13 cellular contexts compared by ENCODE assay signal in genomic region chr3:32436816-32437189, GRCh38. TPM values are rescaled to one million over a fixed set of nuclear protein-coding genes. Genes with fewer than 3 reads are reported as not detected.
A peak's percentile ranks its signal among the peaks of the same experiment; 100 is the strongest.
DNase-seq lines count a peak whose midpoint lies in the region; ATAC-seq and TF ChIP-seq lines count a peak whose summit lies in the region.
"Had no signal": no experiment of that assay in that cellular context is flagged by ENCODE, and none has a peak within 500 bp of the region (broad histone marks: within the 10 kb centered on the region; RNA-seq: fewer than 3 reads in every experiment).

No MANE protein-coding gene starts in this region.

- no peak overlapping the region for H3K27ac ChIP-seq in body of pancreas
- H3K27ac ChIP-seq: upper lobe of left lung had no signal

- TF ChIP-seq POLR2A in body of pancreas (IDR thresholded peaks at IDR 0.05), result no peak

- no peak for TF ChIP-seq CTCF in body of pancreas (IDR thresholded peaks at IDR 0.05)

- peak; percentile 20 for ATAC-seq in GM18858 (IDR thresholded peaks at IDR 0.05; ENCODE audit: unreplicated experiment)
- peak; percentile 34 for ATAC-seq in GM21576 (IDR thresholded peaks at IDR 0.05; ENCODE audit: unreplicated experiment)
- ATAC-seq in HG03354 (IDR thresholded peaks at IDR 0.05; ENCODE audit: poor library complexity, severe bottlenecking, unreplicated experiment), result peak; percentile 38
- ATAC-seq in central memory CD8-positive, alpha-beta T cell (replicated peaks; ENCODE audit: extremely low read depth, poor library complexity, severe bottlenecking), result no peak
- ATAC-seq in HG03565 (IDR thresholded peaks at IDR 0.05; ENCODE audit: unreplicated experiment), result no peak
- ATAC-seq in body of pancreas, result no peak

- WGBS in body of pancreas, 2 donors, result 86 to 92% methylated on average over 3 to 4 of the region's 4 CpGs

- intact Hi-C loops in cardiac septum (cut with DNase I) (no loop called here), body of pancreas (cut with DNase I) (no loop called here)

- no peaks in the 10 kb centered on the region for H3K36me3 ChIP-seq in body of pancreas (replicated peaks in 1 of 2; ENCODE audit: insufficient read depth in 1 of 2, low read depth in 2 of 2)
- H3K36me3 ChIP-seq: upper lobe of left lung had no signal

- H3K27me3 ChIP-seq in body of pancreas, result no peaks in the 10 kb centered on the region
- H3K27me3 ChIP-seq: upper lobe of left lung had no signal

- H3K4me1 Mint-ChIP-seq in central memory CD8-positive, alpha-beta T cell, result peaks cover 63% of the 10 kb centered on the region

- H3K36me3 Mint-ChIP-seq in central memory CD8-positive, alpha-beta T cell (ENCODE audit: insufficient read depth), result peaks cover 13% of the 10 kb centered on the region

- no peaks in the 10 kb centered on the region for H3K9me3 Mint-ChIP-seq in central memory CD8-positive, alpha-beta T cell

- H3K27me3 Mint-ChIP-seq in central memory CD8-positive, alpha-beta T cell, result no peaks in the 10 kb centered on the region

- peak overlapping the region; percentile 99 for H3K27ac Mint-ChIP-seq in central memory CD8-positive, alpha-beta T cell (ENCODE audit: low read depth)

- H3K4me1 ChIP-seq in body of pancreas, result peaks cover 3% of the 10 kb centered on the region

- H3K4me3 ChIP-seq in body of pancreas, result no peak overlapping the region
- H3K4me3 ChIP-seq: upper lobe of left lung had no signal

- H3K4me3 Mint-ChIP-seq in central memory CD8-positive, alpha-beta T cell, result no peak overlapping the region

- DNase-seq in central memory CD8-positive, alpha-beta T cell (ENCODE audit: low spot score in 2 of 2), result peak in 1 of 2 donors; percentile 3
- DNase-seq in cardiac septum (ENCODE audit: low spot score), result no peak
- DNase-seq in GM19240 (ENCODE audit: insufficient read length, low spot score), result no peak
- DNase-seq in body of pancreas, result no peak
- DNase-seq: hippocampal formation, mesenchymal stem cell, NCI-H446, Right ventricle myocardium superior, upper lobe of left lung had no signal

- no peaks in the 10 kb centered on the region for H3K9me3 ChIP-seq in body of pancreas
- H3K9me3 ChIP-seq: upper lobe of left lung had no signal

RNA-seq across cellular contexts. Expression of gene CMTM7, which starts 45.1 kb away (rescaled TPM):
- total RNA-seq in cardiac septum, result 4.0 TPM
- 10 to 100 TPM; 23.3 to 51.1 TPM for total RNA-seq in body of pancreas

Comparison
In these comparisons a context has a peak if more than half of its experiments do, and no peak if none do; other contexts are left out.
1. ATAC-seq: peak in GM18858 (single experiment), GM21576 (single experiment) and HG03354 (single experiment); none in central memory CD8-positive, alpha-beta T cell (single experiment), HG03565 (single experiment) and body of pancreas (single experiment).